ENCODE assay signal across 8 cellular contexts in genomic region chr13:50130686-50131051, GRCh38.
DNase-seq lines count a peak whose midpoint lies in the region; ATAC-seq and TF ChIP-seq lines count a peak whose summit lies in the region.

No MANE protein-coding gene starts in this region.

- peaks cover 44% of the 10 kb centered on the region for H3K27me3 Mint-ChIP-seq in endothelial cell (ENCODE audit: unreplicated experiment)
- H3K27me3 Mint-ChIP-seq in naive thymus-derived CD4-positive, alpha-beta T cell = peaks cover 38 to 74% (median 61%) of the 10 kb centered on the region in 5 donors

- POLR2A ChIA-PET in naive thymus-derived CD4-positive, alpha-beta T cell (lab: Charles Lee) = interaction anchor here (0.6 to 14.7 kb wide), 5 partner anchors 27 to 243 kb away, joined by 3 to 363 read pairs (median 4); partner anchors contain the start of gene TRIM13

- no peak overlapping the region for H3K27ac Mint-ChIP-seq in endothelial cell (ENCODE audit: unreplicated experiment)
- H3K27ac Mint-ChIP-seq in naive thymus-derived CD4-positive, alpha-beta T cell = peak overlapping the region in 8 of 9 donors; percentile 34 to 82 (median 63)

- intact Hi-C loops in naive thymus-derived CD4-positive, alpha-beta T cell (cut with micrococcal nuclease) = loop anchor here (2.0 to 5.0 kb wide), 3 partner anchors 106 to 633 kb away; partner anchors contain the start of gene PHF11 (in 1 of the 2)

- H3K4me3 ChIP-seq in naive thymus-derived CD4-positive, alpha-beta T cell (ENCODE audit: low read length) = peak overlapping the region; percentile 46

- peak; percentile 18 for DNase-seq in stimulated activated CD4-positive, alpha-beta T cell treated with anti-CD3 and anti-CD28 coated beads, Interleukin-15, amount 100 ng/mL, for 24 hours
- DNase-seq in stimulated activated CD4-positive, alpha-beta T cell treated with anti-CD3 and anti-CD28 coated beads, Interleukin-1b, Interleukin-23, amount 100 ng/mL, for 48 hours = no peak
- peak; percentile 50 for DNase-seq in SW480 (ENCODE audit: low spot score)
- DNase-seq in endothelial cell (ENCODE audit: low spot score) = peak; percentile 45
- DNase-seq in naive thymus-derived CD4-positive, alpha-beta T cell = peak in 5 of 9 donors; percentile 23 to 49 (median 40)
- DNase-seq in NCI-H510A treated with DMSO at 0.1 percent for 48 hours (lab: John Stamatoyannopoulos, UW) = no peak
- no peak for DNase-seq in SIG-M5 (lab: John Stamatoyannopoulos, UW)

- peak; percentile 17 for ATAC-seq in naive thymus-derived CD4-positive, alpha-beta T cell
- ATAC-seq in GM21717 (IDR thresholded peaks at IDR 0.05; ENCODE audit: unreplicated experiment) = no peak

- no peaks in the 10 kb centered on the region for H3K9me3 ChIP-seq in naive thymus-derived CD4-positive, alpha-beta T cell (ENCODE audit: control insufficient read depth in 2 of 3, low read length in 3 of 3)

- TF ChIP-seq CTCF in endothelial cell (IDR thresholded peaks at IDR 0.05; ENCODE audit: unreplicated experiment) = no peak

- H3K4me3 Mint-ChIP-seq in endothelial cell (ENCODE audit: unreplicated experiment) = no peak overlapping the region
- peak overlapping the region; percentile 70 to 94 (median 79) for H3K4me3 Mint-ChIP-seq in naive thymus-derived CD4-positive, alpha-beta T cell

- CTCF ChIA-PET in naive thymus-derived CD4-positive, alpha-beta T cell (lab: Charles Lee) = no interaction called here

- no peak overlapping the region for H3K27ac ChIP-seq in naive thymus-derived CD4-positive, alpha-beta T cell (ENCODE audit: low read depth, low read length)

- H3K36me3 ChIP-seq in naive thymus-derived CD4-positive, alpha-beta T cell (ENCODE audit: control insufficient read depth in 2 of 3, insufficient read depth in 3 of 3, low read length in 3 of 3) = no peaks in the 10 kb centered on the region

- peaks cover 30 to 59% of the 10 kb centered on the region in 2 donors for H3K27me3 ChIP-seq in naive thymus-derived CD4-positive, alpha-beta T cell (ENCODE audit: control insufficient read depth in 2 of 2, insufficient read depth in 2 of 2, low read length in 2 of 2)

- peaks cover 4% of the 10 kb centered on the region for H3K36me3 Mint-ChIP-seq in endothelial cell (ENCODE audit: low read depth, unreplicated experiment)
- H3K36me3 Mint-ChIP-seq in naive thymus-derived CD4-positive, alpha-beta T cell = peaks cover 0 to 27% (median 0%) of the 10 kb centered on the region in 5 donors

- H3K4me1 Mint-ChIP-seq in endothelial cell (ENCODE audit: unreplicated experiment) = peaks cover 44% of the 10 kb centered on the region
- H3K4me1 Mint-ChIP-seq in naive thymus-derived CD4-positive, alpha-beta T cell = peaks cover 21 to 64% (median 53%) of the 10 kb centered on the region in 7 donors

- H3K4me1 ChIP-seq in naive thymus-derived CD4-positive, alpha-beta T cell (ENCODE audit: control insufficient read depth in 2 of 2, insufficient read depth in 2 of 2, low read length in 2 of 2) = peaks cover 46 to 52% of the 10 kb centered on the region in 2 donors

- H3K9me3 Mint-ChIP-seq in endothelial cell (ENCODE audit: unreplicated experiment) = no peaks in the 10 kb centered on the region
- peaks cover 0 to 16% (median 3%) of the 10 kb centered on the region in 11 donors for H3K9me3 Mint-ChIP-seq in naive thymus-derived CD4-positive, alpha-beta T cell

Comparison
In these comparisons a context has a peak if more than half of its experiments do, and no peak if none do; other contexts are left out.
1. DNase-seq: peak in stimulated activated CD4-positive, alpha-beta T cell treated with anti-CD3 and anti-CD28 coated beads, Interleukin-15, amount 100 ng/mL, for 24 hours (single experiment), SW480 (single experiment), endothelial cell (single experiment) and naive thymus-derived CD4-positive, alpha-beta T cell (5 of 9); none in stimulated activated CD4-positive, alpha-beta T cell treated with anti-CD3 and anti-CD28 coated beads, Interleukin-1b, Interleukin-23, amount 100 ng/mL, for 48 hours (single experiment), NCI-H510A treated with DMSO at 0.1 percent for 48 hours (single experiment) and SIG-M5 (single experiment).